Comparison of ENCODE assay signal across 11 cellular contexts in genomic region chr2:122203523-122203922, GRCh38.
DNase-seq lines count a peak whose midpoint lies in the region; ATAC-seq and TF ChIP-seq lines count a peak whose summit lies in the region.
"Had no signal": no experiment of that assay in that cellular context is flagged by ENCODE, and none has a peak within 500 bp of the region (broad histone marks: within the 10 kb centered on the region; RNA-seq: fewer than 3 reads in every experiment).

No MANE protein-coding gene starts in this region.

- H3K4me1 Mint-ChIP-seq in CD8-positive, alpha-beta memory T cell = no peaks in the 10 kb centered on the region
- H3K4me1 Mint-ChIP-seq: memory B cell had no signal

- H3K36me3 Mint-ChIP-seq in CD8-positive, alpha-beta memory T cell = no peaks in the 10 kb centered on the region
- H3K36me3 Mint-ChIP-seq: memory B cell had no signal

- TF ChIP-seq CTCF in epithelial cell of esophagus (IDR thresholded peaks at IDR 0.05; ENCODE audit: insufficient read depth, low read depth, low read length, missing control alignments) = peak; percentile 11
- TF ChIP-seq CTCF in omental fat pad (IDR thresholded peaks at IDR 0.05) = no peak
- TF ChIP-seq CTCF in upper lobe of right lung (IDR thresholded peaks at IDR 0.05) = no peak

- H3K4me3 ChIP-seq in epithelial cell of esophagus (ENCODE audit: low read length) (no peak overlapping the region), upper lobe of right lung (no peak overlapping the region)
- H3K4me3 ChIP-seq in CD8-positive, alpha-beta memory T cell (ENCODE audit: low read length) = no peak overlapping the region

- POLR2A ChIA-PET in CD8-positive, alpha-beta memory T cell (lab: Charles Lee) = no interaction called here

- intact Hi-C loops in upper lobe of right lung (cut with DNase I) = no loop called here

- peaks cover 0 to 2% (median 0%) of the 10 kb centered on the region in 5 donors for H3K9me3 Mint-ChIP-seq in CD8-positive, alpha-beta memory T cell

- no peaks in the 10 kb centered on the region for H3K36me3 ChIP-seq in CD8-positive, alpha-beta memory T cell (ENCODE audit: insufficient read depth, low read length)
- no peaks in the 10 kb centered on the region for H3K36me3 ChIP-seq in upper lobe of right lung

- peaks cover 0 to 3% of the 10 kb centered on the region in 2 donors for H3K27me3 Mint-ChIP-seq in CD8-positive, alpha-beta memory T cell
- H3K27me3 Mint-ChIP-seq: memory B cell had no signal

- DNase-seq in GM04503 (ENCODE audit: low read depth) (peak; percentile 78), NCI-H460 (ENCODE audit: extremely low read depth, low read depth) (peak; percentile 72), epithelial cell of esophagus (ENCODE audit: low read depth) (peak; percentile 7), omental fat pad (ENCODE audit: low spot score) (no peak), NCI-H526 treated with DMSO at 0.1 percent for 48 hours (lab: John Stamatoyannopoulos, UW) (no peak), upper lobe of right lung (no peak)
- no peak for DNase-seq in CD8-positive, alpha-beta memory T cell

- H3K4me3 Mint-ChIP-seq in CD8-positive, alpha-beta memory T cell = no peak overlapping the region
- H3K4me3 Mint-ChIP-seq: memory B cell had no signal

- no peak overlapping the region for H3K27ac ChIP-seq in CD8-positive, alpha-beta memory T cell (ENCODE audit: low read depth, low read length)
- H3K27ac ChIP-seq in upper lobe of right lung = no peak overlapping the region
- H3K27ac ChIP-seq: VCaP had no signal

- H3K9me3 ChIP-seq in CD8-positive, alpha-beta memory T cell (ENCODE audit: low read length) = no peaks in the 10 kb centered on the region
- H3K9me3 ChIP-seq in upper lobe of right lung = no peaks in the 10 kb centered on the region

- ATAC-seq in omental fat pad (ENCODE audit: low FRiP score) = peak; percentile 88
- no peak for ATAC-seq in HG02623 (IDR thresholded peaks at IDR 0.05; ENCODE audit: unreplicated experiment)
- ATAC-seq in upper lobe of right lung = no peak
- ATAC-seq: HepG2 had no signal

- H3K27ac Mint-ChIP-seq in CD8-positive, alpha-beta memory T cell = no peak overlapping the region
- H3K27ac Mint-ChIP-seq: memory B cell had no signal

- H3K4me1 ChIP-seq in CD8-positive, alpha-beta memory T cell (ENCODE audit: insufficient read depth, low read length) = no peaks in the 10 kb centered on the region
- H3K4me1 ChIP-seq in upper lobe of right lung = no peaks in the 10 kb centered on the region

- H3K27me3 ChIP-seq in CD8-positive, alpha-beta memory T cell (ENCODE audit: insufficient read depth, low read length, poor library complexity, severe bottlenecking) = no peaks in the 10 kb centered on the region
- H3K27me3 ChIP-seq in upper lobe of right lung = no peaks in the 10 kb centered on the region

- CTCF ChIA-PET in CD8-positive, alpha-beta memory T cell (lab: Charles Lee) = interaction anchor here (1.7 kb wide), 1 partner anchor 9 kb away, joined by 3 read pairs; no protein-coding TSS in a partner anchor

Comparison
In these comparisons a context has a peak if more than half of its experiments do, and no peak if none do; other contexts are left out.
1. DNase-seq: peak in GM04503 (single experiment), NCI-H460 (single experiment) and epithelial cell of esophagus (single experiment); none in omental fat pad (single experiment), NCI-H526 treated with DMSO at 0.1 percent for 48 hours (single experiment), CD8-positive, alpha-beta memory T cell (0 of 5) and upper lobe of right lung (single experiment).